ENCODE assay signal across 34 cellular contexts in genomic region chr6:83827050-83827449, GRCh38. TPM values are rescaled to one million over a fixed set of nuclear protein-coding genes. Genes with fewer than 3 reads are reported as not detected.
DNase-seq lines count a peak whose midpoint lies in the region; FAIRE-seq and TF ChIP-seq lines count a peak whose summit lies in the region.
"Had no signal": no experiment of that assay in that cellular context is flagged by ENCODE, and none has a peak within 500 bp of the region (broad histone marks: within the 10 kb centered on the region; RNA-seq: fewer than 3 reads in every experiment).

No MANE protein-coding gene starts in this region.

- peak overlapping the region; percentile 62 for H2AFZ ChIP-seq in neural progenitor cell (replicated peaks)
- H2AFZ ChIP-seq: hepatocyte had no signal

- H3K9ac ChIP-seq in neural progenitor cell, result no peak overlapping the region
- H3K9ac ChIP-seq: BLaER1 had no signal

- FAIRE-seq in bronchial epithelial cell (lab: Jason Lieb, UNC) (no peak), urothelium cell line (lab: Jason Lieb, UNC) (no peak)
- FAIRE-seq: small intestine had no signal

- H3K4me1 ChIP-seq in neural progenitor cell, result no peaks in the 10 kb centered on the region
- H3K4me1 ChIP-seq: BLaER1, Peyer's patch, tibial artery had no signal

- H3F3A ChIP-seq in neural progenitor cell (ENCODE audit: low read depth), result no peaks in the 10 kb centered on the region

- no peak overlapping the region for H3K4me3 ChIP-seq in bronchial epithelial cell (ENCODE audit: low read depth, low read length)
- no peak overlapping the region for H3K4me3 ChIP-seq in neural progenitor cell
- H3K4me3 ChIP-seq: BLaER1, hepatocyte, Peyer's patch, tibial artery had no signal

- H3K36me3 ChIP-seq in bronchial epithelial cell (ENCODE audit: control insufficient read depth, insufficient read depth, low read length) (no peaks in the 10 kb centered on the region), neural progenitor cell (no peaks in the 10 kb centered on the region)
- H3K36me3 ChIP-seq: BLaER1, Peyer's patch, tibial artery had no signal

- H3K27me3 Mint-ChIP-seq in neural progenitor cell (ENCODE audit: insufficient read depth, low read depth), result no peaks in the 10 kb centered on the region

- DNase-seq in ELR (ENCODE audit: low read depth), result peak; percentile 18
- DNase-seq in NCI-H69 (lab: John Stamatoyannopoulos, UW), result peak; percentile 11
- peak; percentile 66 for DNase-seq in bronchial epithelial cell (ENCODE audit: low read depth)
- DNase-seq in neural progenitor cell (ENCODE audit: low spot score), result peak; percentile 6
- DNase-seq in stimulated activated CD4-positive, alpha-beta T cell treated with anti-CD3 and anti-CD28 coated beads, Interleukin-12 subunit alpha, Interleukin-12 subunit beta, amount 100 ng/mL, for 4 hours, result no peak
- DNase-seq in urothelium cell line (ENCODE audit: low spot score), result no peak
- DNase-seq in NCI-H1417 (lab: John Stamatoyannopoulos, UW), result no peak
- DNase-seq in GM19240 (ENCODE audit: insufficient read length, low spot score), result no peak
- DNase-seq: ACHN; activated CD4-positive, CD25-positive, alpha-beta regulatory T cell treated with anti-CD3 and anti-CD28 coated beads, Interleukin-2, amount 50 U/mL, for 72 hours; activated CD8-positive, alpha-beta T cell treated with anti-CD3 and anti-CD28 coated beads for 36 hours; activated effector memory CD4-positive, alpha-beta T cell treated with Interleukin-2 at 50 U/mL for 16 hours; aorta; central memory CD4-positive, alpha-beta T cell; foreskin melanocyte; GDM1; left ventricle myocardium superior; midbrain; naive thymus-derived CD4-positive, alpha-beta T cell; NCI-H1694; NCI-H2171; NCI-H510A treated with DMSO at 0.1 percent for 48 hours; Peyer's patch; small intestine; stimulated activated CD4-positive, alpha-beta T cell treated with anti-CD3 and anti-CD28 coated beads, Interleukin-1b, Interleukin-23, amount 100 ng/mL, for 48 hours; stimulated activated CD8-positive, alpha-beta memory T cell treated with anti-CD3 and anti-CD28 coated beads, Interleukin-4, amount 100 ng/mL, for 48 hours; T-helper 1 cell; tibial artery had no signal

- no peak overlapping the region for H3K4me3 Mint-ChIP-seq in neural progenitor cell
- H3K4me3 Mint-ChIP-seq: activated CD8-positive, alpha-beta T cell treated with anti-CD3 and anti-CD28 coated beads for 36 hours; activated naive CD8-positive, alpha-beta T cell; naive thymus-derived CD4-positive, alpha-beta T cell had no signal

- H3K27ac ChIP-seq in neural progenitor cell, result no peak overlapping the region
- H3K27ac ChIP-seq: BLaER1, hepatocyte, Peyer's patch, tibial artery had no signal

- H3K4me1 Mint-ChIP-seq in neural progenitor cell, result peaks cover 11% of the 10 kb centered on the region
- H3K4me1 Mint-ChIP-seq: naive thymus-derived CD4-positive, alpha-beta T cell had no signal

- H3K27me3 ChIP-seq in bronchial epithelial cell (ENCODE audit: control insufficient read depth, insufficient read depth, low read length) (no peaks in the 10 kb centered on the region), neural progenitor cell (no peaks in the 10 kb centered on the region)
- H3K27me3 ChIP-seq: BLaER1, hepatocyte, Peyer's patch, tibial artery had no signal

- TF ChIP-seq CTCF in bronchial epithelial cell (IDR thresholded peaks at IDR 0.05; ENCODE audit: insufficient read depth, low read length, severe bottlenecking) (no peak), neural progenitor cell (IDR thresholded peaks at IDR 0.05) (no peak)

- H3K9me3 Mint-ChIP-seq in neural progenitor cell, result no peaks in the 10 kb centered on the region
- H3K9me3 Mint-ChIP-seq: activated CD8-positive, alpha-beta T cell treated with anti-CD3 and anti-CD28 coated beads for 36 hours had no signal

- no peaks in the 10 kb centered on the region for H4K20me1 ChIP-seq in neural progenitor cell (ENCODE audit: low read depth)
- H4K20me1 ChIP-seq: BLaER1 had no signal

- H3K79me2 ChIP-seq in neural progenitor cell (ENCODE audit: low read depth), result no peaks in the 10 kb centered on the region
- H3K79me2 ChIP-seq: hepatocyte had no signal

- no peaks in the 10 kb centered on the region for H3K36me3 Mint-ChIP-seq in neural progenitor cell
- H3K36me3 Mint-ChIP-seq: activated naive CD8-positive, alpha-beta T cell; naive thymus-derived CD4-positive, alpha-beta T cell had no signal

- no peak overlapping the region for H3K27ac Mint-ChIP-seq in neural progenitor cell
- H3K27ac Mint-ChIP-seq: activated CD8-positive, alpha-beta T cell treated with anti-CD3 and anti-CD28 coated beads for 36 hours; activated naive CD8-positive, alpha-beta T cell; naive thymus-derived CD4-positive, alpha-beta T cell had no signal

- no peaks in the 10 kb centered on the region for H3K9me3 ChIP-seq in neural progenitor cell (ENCODE audit: low read depth)
- H3K9me3 ChIP-seq: BLaER1, Peyer's patch, tibial artery had no signal

- H3K4me2 ChIP-seq in neural progenitor cell, result no peak overlapping the region
- H3K4me2 ChIP-seq: BLaER1, hepatocyte had no signal

RNA-seq across cellular contexts. Expression of gene RIPPLY2, which starts 26.1 kb away (rescaled TPM):
- total RNA-seq in bronchial epithelial cell, result not detected in 2 replicates
- not detected in 2 replicates for total RNA-seq in neural progenitor cell (ENCODE audit: low replicate concordance)
- total RNA-seq: activated CD8-positive, alpha-beta T cell treated with anti-CD3 and anti-CD28 coated beads for 36 hours; aorta; esophagus mucosa; hepatocyte; left ventricle myocardium superior; LHCN-M2; naive thymus-derived CD4-positive, alpha-beta T cell; omental fat pad; Peyer's patch had no signal

RNA-seq across cellular contexts. Expression of gene CYB5R4, which starts 32.4 kb away (rescaled TPM):
- total RNA-seq in bronchial epithelial cell, result 4.7 and 5.4 TPM in 2 replicates
- 8.0 and 8.5 TPM in 2 replicates for total RNA-seq in neural progenitor cell (ENCODE audit: low replicate concordance)

Comparison
In these comparisons a context has a peak if more than half of its experiments do, and no peak if none do; other contexts are left out.
1. DNase-seq: peak in ELR (single experiment), NCI-H69 (single experiment), bronchial epithelial cell (single experiment) and neural progenitor cell (single experiment); none in stimulated activated CD4-positive, alpha-beta T cell treated with anti-CD3 and anti-CD28 coated beads, Interleukin-12 subunit alpha, Interleukin-12 subunit beta, amount 100 ng/mL, for 4 hours (single experiment), urothelium cell line (single experiment), NCI-H1417 (0 of 3) and GM19240 (single experiment).